8 cellular contexts compared by ENCODE assay signal in genomic region chr5:32232441-32233219, GRCh38. TPM values are rescaled to one million over a fixed set of nuclear protein-coding genes. Genes with fewer than 3 reads are reported as not detected.
DNase-seq lines count a peak whose midpoint lies in the region; ATAC-seq and TF ChIP-seq lines count a peak whose summit lies in the region.

No MANE protein-coding gene starts in this region.

- no peak overlapping the region for H4K5ac ChIP-seq in IMR-90 (ENCODE audit: low read depth, low read length)

- TF ChIP-seq POLR2A in IMR-90 (IDR thresholded peaks at IDR 0.05; ENCODE audit: low read depth, low read length) (no peak), esophagus squamous epithelium (IDR thresholded peaks at IDR 0.05) (no peak)

- H3K23ac ChIP-seq in IMR-90 (ENCODE audit: low read depth, low read length) = no peak overlapping the region

- H3K27ac Mint-ChIP-seq in activated T-cell treated with anti-CD3 and anti-CD28 coated beads, Interleukin-2, amount 50 U/mL, for 24 hours = peak overlapping the region; percentile 74
- peak overlapping the region; percentile 45 to 71 (median 62) for H3K27ac Mint-ChIP-seq in naive thymus-derived CD4-positive, alpha-beta T cell
- H3K27ac Mint-ChIP-seq in stimulated activated effector memory CD8-positive, alpha-beta T cell treated with anti-CD3 and anti-CD28 coated beads, Interleukin-12 subunit alpha, Interleukin-12 subunit beta, amount 100 ng/mL, for 72 hours = peak overlapping the region; percentile 92

- peaks cover 84% of the 10 kb centered on the region for H3K36me3 Mint-ChIP-seq in activated T-cell treated with anti-CD3 and anti-CD28 coated beads, Interleukin-2, amount 50 U/mL, for 24 hours (ENCODE audit: low read depth)
- peaks cover 10 to 39% (median 15%) of the 10 kb centered on the region in 5 donors for H3K36me3 Mint-ChIP-seq in naive thymus-derived CD4-positive, alpha-beta T cell
- H3K36me3 Mint-ChIP-seq in stimulated activated effector memory CD8-positive, alpha-beta T cell treated with anti-CD3 and anti-CD28 coated beads, Interleukin-12 subunit alpha, Interleukin-12 subunit beta, amount 100 ng/mL, for 72 hours = peaks cover 51% of the 10 kb centered on the region

- no peak overlapping the region for H2BK120ac ChIP-seq in IMR-90 (ENCODE audit: low read depth, low read length)

- H3K4me3 Mint-ChIP-seq in activated T-cell treated with anti-CD3 and anti-CD28 coated beads, Interleukin-2, amount 50 U/mL, for 24 hours = no peak overlapping the region
- H3K4me3 Mint-ChIP-seq in naive thymus-derived CD4-positive, alpha-beta T cell = no peak overlapping the region
- no peak overlapping the region for H3K4me3 Mint-ChIP-seq in stimulated activated effector memory CD8-positive, alpha-beta T cell treated with anti-CD3 and anti-CD28 coated beads, Interleukin-12 subunit alpha, Interleukin-12 subunit beta, amount 100 ng/mL, for 72 hours

- no peaks in the 10 kb centered on the region for H3K9me3 Mint-ChIP-seq in activated T-cell treated with anti-CD3 and anti-CD28 coated beads, Interleukin-2, amount 50 U/mL, for 24 hours
- no peaks in the 10 kb centered on the region for H3K9me3 Mint-ChIP-seq in naive thymus-derived CD4-positive, alpha-beta T cell
- no peaks in the 10 kb centered on the region for H3K9me3 Mint-ChIP-seq in stimulated activated effector memory CD8-positive, alpha-beta T cell treated with anti-CD3 and anti-CD28 coated beads, Interleukin-12 subunit alpha, Interleukin-12 subunit beta, amount 100 ng/mL, for 72 hours

- WGBS in IMR-90 (ENCODE audit: extremely low coverage in 2 of 2, insufficient read length in 1 of 2), 2 experiments = 60% methylated on average over 1 of the region's 11 CpGs; no CpG with 5 or more reads in 1 of the 2 experiments
- 32 to 36% methylated on average over 10 to 11 of the region's 11 CpGs for WGBS in esophagus squamous epithelium, 2 donors

- H3K14ac ChIP-seq in IMR-90 (replicated peaks; ENCODE audit: low read depth, low read length) = no peak overlapping the region

- H3K27me3 Mint-ChIP-seq in activated T-cell treated with anti-CD3 and anti-CD28 coated beads, Interleukin-2, amount 50 U/mL, for 24 hours = no peaks in the 10 kb centered on the region
- H3K27me3 Mint-ChIP-seq in naive thymus-derived CD4-positive, alpha-beta T cell = no peaks in the 10 kb centered on the region

- H3K4me3 ChIP-seq in IMR-90 (ENCODE audit: insufficient read depth, low read depth, low read length) = no peak overlapping the region
- H3K4me3 ChIP-seq in esophagus squamous epithelium = no peak overlapping the region
- H3K4me3 ChIP-seq in naive thymus-derived CD4-positive, alpha-beta T cell (ENCODE audit: low read length) = no peak overlapping the region

- ATAC-seq in GM21515 (IDR thresholded peaks at IDR 0.05; ENCODE audit: unreplicated experiment) (peak; percentile 81), IMR-90 (ENCODE audit: low read depth) (peak; percentile 88)
- ATAC-seq in naive thymus-derived CD4-positive, alpha-beta T cell = peak; percentile 88
- peak; percentile 94 for ATAC-seq in stimulated activated effector memory CD8-positive, alpha-beta T cell treated with anti-CD3 and anti-CD28 coated beads, Interleukin-12 subunit alpha, Interleukin-12 subunit beta, amount 100 ng/mL, for 72 hours

- H3K4ac ChIP-seq in IMR-90 (ENCODE audit: low read depth, low read length) = no peak overlapping the region

- H3K9me3 ChIP-seq in IMR-90 (ENCODE audit: control insufficient read depth, insufficient read depth, low read length) (no peaks in the 10 kb centered on the region), esophagus squamous epithelium (no peaks in the 10 kb centered on the region)
- H3K9me3 ChIP-seq in naive thymus-derived CD4-positive, alpha-beta T cell (ENCODE audit: control insufficient read depth in 2 of 3, low read length in 3 of 3) = no peaks in the 10 kb centered on the region

- POLR2A ChIA-PET in IMR-90 (lab: Charles Lee; ENCODE audit: unreplicated experiment) = no interaction called here
- POLR2A ChIA-PET in naive thymus-derived CD4-positive, alpha-beta T cell (lab: Charles Lee) = interaction anchor here (0.6 to 0.7 kb wide), 2 partner anchors 61 to 1847 kb away, joined by 3 read pairs; no protein-coding TSS in a partner anchor

- H2AK9ac ChIP-seq in IMR-90 (replicated peaks; ENCODE audit: low read depth, low read length, poor library complexity) = peak overlapping the region; percentile 3

- H3K18ac ChIP-seq in IMR-90 (ENCODE audit: low read depth, low read length) = no peak overlapping the region

- peak; percentile 77 for TF ChIP-seq RAD21 in IMR-90 (IDR thresholded peaks at IDR 0.05; ENCODE audit: low read length)

- DNase-seq in DMS 273 treated with DMSO at 0.1 percent for 48 hours (lab: John Stamatoyannopoulos, UW) = peak; percentile 10
- DNase-seq in IMR-90 = peak; percentile 63
- peak; percentile 71 for DNase-seq in OCI-M1 (lab: John Stamatoyannopoulos, UW)
- peak; percentile 81 for DNase-seq in activated T-cell treated with anti-CD3 and anti-CD28 coated beads, Interleukin-2, amount 50 U/mL, for 24 hours
- DNase-seq in esophagus squamous epithelium (lab: John Stamatoyannopoulos, UW) = no peak
- peak; percentile 45 to 73 (median 64) for DNase-seq in naive thymus-derived CD4-positive, alpha-beta T cell
- DNase-seq in stimulated activated effector memory CD8-positive, alpha-beta T cell treated with anti-CD3 and anti-CD28 coated beads, Interleukin-12 subunit alpha, Interleukin-12 subunit beta, amount 100 ng/mL, for 72 hours (ENCODE audit: low spot score in 2 of 2) = peak; percentile 74 to 89

- peak; percentile 74 for TF ChIP-seq CTCF in IMR-90 (conservative IDR thresholded peaks at IDR 0.05; ENCODE audit: low read depth, low read length)
- TF ChIP-seq CTCF in esophagus squamous epithelium (IDR thresholded peaks at IDR 0.05) = peak; percentile 82 to 93 (median 87)

- no peak overlapping the region for H4K91ac ChIP-seq in IMR-90 (ENCODE audit: insufficient read depth, low read depth, low read length)

- in situ Hi-C loops in IMR-90 (cut with MboI; ENCODE audit: low sequenced_read_pairs) = no loop called here

- CTCF ChIA-PET in IMR-90 (lab: Yijun Ruan, JAX) = interaction anchor here (0.5 to 3.1 kb wide), 13 partner anchors 10 to 358 kb away, joined by 3 to 25 read pairs (median 4); no protein-coding TSS in a partner anchor
- CTCF ChIA-PET in naive thymus-derived CD4-positive, alpha-beta T cell (lab: Charles Lee) = interaction anchor here (0.6 to 6.1 kb wide), 19 partner anchors 9 to 1090 kb away, joined by 3 to 84 read pairs (median 3); partner anchors contain the start of gene GOLPH3

- no TSS peak for BruUV-seq in IMR-90 (replicated peaks; lab: Mats Ljungman, UMichigan)

- dilution Hi-C loops in IMR-90 (cut with HindIII; ENCODE audit: low sequenced_read_pairs, unreplicated experiment) = no loop called here

- no peak overlapping the region for H3K56ac ChIP-seq in IMR-90 (ENCODE audit: extremely low read depth, insufficient read depth, low read length)

- H3K4me1 ChIP-seq in IMR-90 (ENCODE audit: control insufficient read depth, insufficient read depth, low read length) = peaks cover 9% of the 10 kb centered on the region
- H3K4me1 ChIP-seq in esophagus squamous epithelium = peaks cover 15 to 53% (median 26%) of the 10 kb centered on the region in 3 donors
- H3K4me1 ChIP-seq in naive thymus-derived CD4-positive, alpha-beta T cell (ENCODE audit: control insufficient read depth in 2 of 2, insufficient read depth in 2 of 2, low read length in 2 of 2) = no peaks in the 10 kb centered on the region

- no peak overlapping the region for H3K9ac ChIP-seq in IMR-90 (ENCODE audit: low read depth, low read length)

- H2BK15ac ChIP-seq in IMR-90 (ENCODE audit: low read depth, low read length) = no peak overlapping the region

- H4K20me1 ChIP-seq in IMR-90 (ENCODE audit: insufficient read depth, low read length) = 0 out of 2 replicates have a peak, but pooled peaks cover 11% of the 10 kb centered on the region

- H3K27me3 ChIP-seq in IMR-90 (ENCODE audit: control insufficient read depth, insufficient read depth, low read length) = no peaks in the 10 kb centered on the region
- H3K27me3 ChIP-seq in esophagus squamous epithelium = no peaks in the 10 kb centered on the region
- no peaks in the 10 kb centered on the region for H3K27me3 ChIP-seq in naive thymus-derived CD4-positive, alpha-beta T cell (ENCODE audit: control insufficient read depth in 2 of 2, insufficient read depth in 2 of 2, low read length in 2 of 2)

- intact Hi-C loops in IMR-90 (cut with micrococcal nuclease) (loop anchor here (1.0 to 5.0 kb wide), 8 partner anchors 80 to 1190 kb away; partner anchors contain the start of genes MTMR12 and SUB1), esophagus squamous epithelium (cut with DNase I) (loop anchor here (5.0 to 10.0 kb wide), 2 partner anchors 100 to 352 kb away; partner anchors contain the start of gene SUB1)
- intact Hi-C loops in naive thymus-derived CD4-positive, alpha-beta T cell (cut with micrococcal nuclease) = loop anchor here (1.0 to 10.0 kb wide), 9 partner anchors 58 to 1190 kb away; partner anchors contain the start of gene GOLPH3 (in 2 of the 2)

- no peak overlapping the region for H3K4me2 ChIP-seq in IMR-90 (ENCODE audit: low read depth, low read length)

- no peak overlapping the region for H4K8ac ChIP-seq in IMR-90 (ENCODE audit: low read depth in 2 of 2, low read length in 2 of 2)

- peak overlapping the region; percentile 59 for H2AFZ ChIP-seq in IMR-90 (replicated peaks; ENCODE audit: low read length, poor library complexity)

- H3K79me1 ChIP-seq in IMR-90 (ENCODE audit: low read depth in 1 of 2, low read length in 2 of 2) = 0 out of 4 replicates have a peak, but pooled peaks cover 0 to 4% of the 10 kb centered on the region in 2 experiments

- H2BK20ac ChIP-seq in IMR-90 (ENCODE audit: low read depth, low read length) = no peak overlapping the region

- H2AK5ac ChIP-seq in IMR-90 (ENCODE audit: low read depth, low read length) = no peak overlapping the region; the same call in 1 of the 2 replicates

- H3K36me3 ChIP-seq in IMR-90 (ENCODE audit: control insufficient read depth, insufficient read depth, low read length) = peaks cover 18% of the 10 kb centered on the region
- H3K36me3 ChIP-seq in esophagus squamous epithelium = peaks cover 0 to 75% (median 0%) of the 10 kb centered on the region in 3 donors
- H3K36me3 ChIP-seq in naive thymus-derived CD4-positive, alpha-beta T cell (ENCODE audit: control insufficient read depth in 2 of 3, insufficient read depth in 3 of 3, low read length in 3 of 3) = peaks cover 0 to 54% (median 0%) of the 10 kb centered on the region in 3 experiments

- no peak overlapping the region for H2BK5ac ChIP-seq in IMR-90 (ENCODE audit: low read depth, low read length, poor library complexity, severe bottlenecking)

- H3K9me1 ChIP-seq in IMR-90 (ENCODE audit: insufficient read depth, low read length) = peaks cover 7% of the 10 kb centered on the region

- H3K27ac ChIP-seq in IMR-90 (ENCODE audit: insufficient read depth, low read length) (no peak overlapping the region), esophagus squamous epithelium (peak overlapping the region; percentile 36 to 74 (median 66))
- no peak overlapping the region for H3K27ac ChIP-seq in naive thymus-derived CD4-positive, alpha-beta T cell (ENCODE audit: low read depth, low read length)

- H3K4me1 Mint-ChIP-seq in activated T-cell treated with anti-CD3 and anti-CD28 coated beads, Interleukin-2, amount 50 U/mL, for 24 hours (ENCODE audit: low read depth) = peaks cover 8% of the 10 kb centered on the region
- H3K4me1 Mint-ChIP-seq in naive thymus-derived CD4-positive, alpha-beta T cell = peaks cover 0 to 12% (median 7%) of the 10 kb centered on the region in 7 donors
- peaks cover 14% of the 10 kb centered on the region for H3K4me1 Mint-ChIP-seq in stimulated activated effector memory CD8-positive, alpha-beta T cell treated with anti-CD3 and anti-CD28 coated beads, Interleukin-12 subunit alpha, Interleukin-12 subunit beta, amount 100 ng/mL, for 72 hours

RNA-seq across cellular contexts. Expression of gene GOLPH3, which starts 58.5 kb away (rescaled TPM):
- 38.2 and 59.7 TPM in 2 replicates for total RNA-seq in IMR-90 (2012; rRNA removed)
- polyA plus RNA-seq in IMR-90 (2012; rRNA removed) = 32.9 and 41.3 TPM in 2 replicates
- polyA plus RNA-seq in IMR-90 (2012; cell fraction: cytosol; rRNA removed) = 13.1 and 45.1 TPM in 2 replicates
- 29.5 and 36.1 TPM in 2 replicates for polyA plus RNA-seq in IMR-90 (2012; cell fraction: nucleus; rRNA removed; ENCODE audit: low replicate concordance)
- total RNA-seq in esophagus squamous epithelium = 10 to 100 TPM; 58.6 to 74.6 (median 63.0) TPM
- 10 to 100 TPM; 46.9 to 66.5 (median 60.1) TPM for total RNA-seq in naive thymus-derived CD4-positive, alpha-beta T cell
- 10 to 100 TPM; 83.9 to 86.1 TPM for polyA plus RNA-seq in naive thymus-derived CD4-positive, alpha-beta T cell

Comparison
In these comparisons a context has a peak if more than half of its experiments do, and no peak if none do; other contexts are left out.
1. H3K27ac ChIP-seq: peak in esophagus squamous epithelium (4 of 4); none in IMR-90 (single experiment) and naive thymus-derived CD4-positive, alpha-beta T cell (single experiment).
2. Peak in every context shown above with its lines, with median percentiles within 50 percentile points of each other: ATAC-seq and H3K27ac Mint-ChIP-seq.